Comparison of ENCODE assay signal across 6 cellular contexts in genomic region chr4:61478340-61478739, GRCh38.
"Had no signal": no experiment of that assay in that cellular context is flagged by ENCODE, and none has a peak within 500 bp of the region (broad histone marks: within the 10 kb centered on the region; RNA-seq: fewer than 3 reads in every experiment).

No MANE protein-coding gene starts in this region.

- H3K4me3 ChIP-seq: K562 had no signal

- ATAC-seq: HepG2, K562 had no signal

- DNase-seq: IMR-90, KBM-7, KG1 had no signal

- H3K27ac ChIP-seq: HL-60 had no signal
